Comparison of ENCODE assay signal across 15 cellular contexts in the genomic region with DNA sequence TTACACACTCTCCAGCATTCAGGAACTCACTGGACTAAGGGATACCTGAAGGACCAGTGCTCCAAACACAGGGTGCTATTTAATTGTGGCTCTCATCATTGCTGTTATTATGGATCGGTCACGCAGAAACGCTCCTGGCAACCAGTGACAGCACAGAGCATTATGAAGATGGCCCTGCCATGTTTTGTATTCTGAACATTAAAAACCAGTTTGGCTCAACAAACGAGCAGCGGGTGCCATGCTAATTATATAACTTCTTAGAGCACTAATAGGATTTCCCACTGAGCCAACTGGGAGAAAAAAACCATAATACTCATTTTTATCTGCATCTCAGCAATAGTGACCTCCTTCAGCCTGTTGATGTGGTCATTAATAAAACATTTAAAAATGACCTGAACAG.
"Had no signal": no experiment of that assay in that cellular context is flagged by ENCODE, and none has a peak within 500 bp of the region (broad histone marks: within the 10 kb centered on the region; RNA-seq: fewer than 3 reads in every experiment).

No MANE protein-coding gene starts in this region.

- H3K9me3 Mint-ChIP-seq: activated CD8-positive, alpha-beta T cell treated with anti-CD3 and anti-CD28 coated beads for 36 hours; activated naive CD4-positive, alpha-beta T cell treated with anti-CD3 and anti-CD28 coated beads for 36 hours; activated T-cell treated with anti-CD3 and anti-CD28 coated beads, Interleukin-2, amount 50 U/mL, for 24 hours had no signal

- H3K27me3 Mint-ChIP-seq: activated CD8-positive, alpha-beta T cell treated with anti-CD3 and anti-CD28 coated beads for 36 hours; activated T-cell treated with anti-CD3 and anti-CD28 coated beads, Interleukin-2, amount 50 U/mL, for 24 hours had no signal

- H3K4me1 ChIP-seq: body of pancreas, heart left ventricle, left lung, thyroid gland had no signal

- H3K27me3 ChIP-seq: body of pancreas, gastroesophageal sphincter, heart left ventricle, left lung, thyroid gland had no signal

- H3K36me3 ChIP-seq: left lung, thyroid gland had no signal

- H3K27ac Mint-ChIP-seq: activated naive CD4-positive, alpha-beta T cell treated with anti-CD3 and anti-CD28 coated beads for 36 hours; activated T-cell treated with anti-CD3 and anti-CD28 coated beads, Interleukin-2, amount 50 U/mL, for 24 hours had no signal

- DNase-seq: activated CD4-positive, alpha-beta T cell treated with anti-CD3 and anti-CD28 coated beads for 48 hours; activated CD4-positive, CD25-positive, alpha-beta regulatory T cell; activated CD8-positive, alpha-beta T cell treated with anti-CD3 and anti-CD28 coated beads for 36 hours; activated naive CD4-positive, alpha-beta T cell treated with anti-CD3 and anti-CD28 coated beads for 36 hours; activated T-cell treated with anti-CD3 and anti-CD28 coated beads, Interleukin-2, amount 50 U/mL, for 24 hours; body of pancreas; heart left ventricle; kidney; left lung; occipital lobe; stimulated activated naive CD4-positive, alpha-beta T cell; T-helper 9 cell; thyroid gland had no signal

- H3K9me3 ChIP-seq: body of pancreas, gastroesophageal sphincter, heart left ventricle, left lung, thyroid gland had no signal

- H3K4me3 ChIP-seq: body of pancreas, coronary artery, gastroesophageal sphincter, heart left ventricle, left lung, thyroid gland had no signal

- ATAC-seq: body of pancreas, gastroesophageal sphincter, heart left ventricle, left lung had no signal

- H3K27ac ChIP-seq: body of pancreas, coronary artery, gastroesophageal sphincter, heart left ventricle, left lung, thyroid gland had no signal

- H3K4me3 Mint-ChIP-seq: activated CD8-positive, alpha-beta T cell treated with anti-CD3 and anti-CD28 coated beads for 36 hours; activated naive CD4-positive, alpha-beta T cell treated with anti-CD3 and anti-CD28 coated beads for 36 hours; activated T-cell treated with anti-CD3 and anti-CD28 coated beads, Interleukin-2, amount 50 U/mL, for 24 hours had no signal
